In genomic region chr16:57784334-57784733, GRCh38 we compare ENCODE assay signal across 26 cellular contexts.
"Had no signal": no experiment of that assay in that cellular context is flagged by ENCODE, and none has a peak within 500 bp of the region (broad histone marks: within the 10 kb centered on the region; RNA-seq: fewer than 3 reads in every experiment).

No MANE protein-coding gene starts in this region.

- H3K27me3 Mint-ChIP-seq: central memory CD8-positive, alpha-beta T cell; dendritic cell treated with granulocyte-macrophage colony-stimulating factor and Interleukin-4, amounts not matched to agents 40 ng/mL and 50 ng/mL, for 4 days; naive thymus-derived CD8-positive, alpha-beta T cell; type B pancreatic cell had no signal

- H3K4me1 ChIP-seq: colonic mucosa, parathyroid adenoma, tibial artery had no signal

- H3K4me3 Mint-ChIP-seq: central memory CD8-positive, alpha-beta T cell; dendritic cell treated with granulocyte-macrophage colony-stimulating factor and Interleukin-4, amounts not matched to agents 40 ng/mL and 50 ng/mL, for 4 days; naive thymus-derived CD8-positive, alpha-beta T cell; stimulated activated effector memory CD8-positive, alpha-beta T cell treated with anti-CD3 and anti-CD28 coated beads, Interleukin-12 subunit alpha, Interleukin-12 subunit beta, amount 100 ng/mL, for 72 hours; type B pancreatic cell had no signal

- H3K27ac ChIP-seq: colonic mucosa, esophagus squamous epithelium, heart right ventricle, lower lobe of right lung, parathyroid adenoma, right atrium auricular region, sigmoid colon, stomach, testis, tibial artery had no signal

- ATAC-seq: heart right ventricle; left ventricle myocardium superior; lower lobe of right lung; naive thymus-derived CD8-positive, alpha-beta T cell; stimulated activated effector memory CD8-positive, alpha-beta T cell treated with anti-CD3 and anti-CD28 coated beads, Interleukin-12 subunit alpha, Interleukin-12 subunit beta, amount 100 ng/mL, for 72 hours had no signal

- H3K9me3 ChIP-seq: colonic mucosa, esophagus squamous epithelium, heart right ventricle, lower lobe of right lung, right atrium auricular region, sigmoid colon, stomach, testis, tibial artery had no signal

- H3K4me1 Mint-ChIP-seq: central memory CD8-positive, alpha-beta T cell; stimulated activated effector memory CD8-positive, alpha-beta T cell treated with anti-CD3 and anti-CD28 coated beads, Interleukin-12 subunit alpha, Interleukin-12 subunit beta, amount 100 ng/mL, for 72 hours had no signal

- H3K27ac Mint-ChIP-seq: dendritic cell treated with granulocyte-macrophage colony-stimulating factor and Interleukin-4, amounts not matched to agents 40 ng/mL and 50 ng/mL, for 4 days; progenitor cell of endocrine pancreas; stimulated activated effector memory CD8-positive, alpha-beta T cell treated with anti-CD3 and anti-CD28 coated beads, Interleukin-12 subunit alpha, Interleukin-12 subunit beta, amount 100 ng/mL, for 72 hours; type B pancreatic cell had no signal

- DNase-seq: colonic mucosa; effector CD8-positive, alpha-beta T cell; erythroblast; esophagus squamous epithelium; foreskin melanocyte; glutamatergic neuron; heart right ventricle; hippocampal formation; left ventricle myocardium superior; naive thymus-derived CD8-positive, alpha-beta T cell; occipital lobe; sigmoid colon; stimulated activated CD4-positive, alpha-beta T cell treated with anti-CD3 and anti-CD28 coated beads, Interleukin-2, amount 100 ng/mL, for 24 hours; stimulated activated CD4-positive, alpha-beta T cell treated with anti-CD3 and anti-CD28 coated beads, Interleukin-4, amount 100 ng/mL, for 24 hours; stimulated activated naive CD4-positive, alpha-beta T cell treated with Interleukin-2 at 50 U/mL for 16 hours; stomach; testis had no signal

- H3K9ac ChIP-seq: parathyroid adenoma had no signal

- H3K36me3 ChIP-seq: colonic mucosa had no signal

- H3K27me3 ChIP-seq: colonic mucosa, esophagus squamous epithelium, heart right ventricle, right atrium auricular region, sigmoid colon, stomach, testis, tibial artery had no signal

- H3K4me3 ChIP-seq: colonic mucosa, esophagus squamous epithelium, heart right ventricle, lower lobe of right lung, right atrium auricular region, sigmoid colon, stomach, testis, tibial artery had no signal

- H3K36me3 Mint-ChIP-seq: naive thymus-derived CD8-positive, alpha-beta T cell; stimulated activated effector memory CD8-positive, alpha-beta T cell treated with anti-CD3 and anti-CD28 coated beads, Interleukin-12 subunit alpha, Interleukin-12 subunit beta, amount 100 ng/mL, for 72 hours; type B pancreatic cell had no signal

- H3K9me3 Mint-ChIP-seq: central memory CD8-positive, alpha-beta T cell; dendritic cell treated with granulocyte-macrophage colony-stimulating factor and Interleukin-4, amounts not matched to agents 40 ng/mL and 50 ng/mL, for 4 days; naive thymus-derived CD8-positive, alpha-beta T cell; stimulated activated effector memory CD8-positive, alpha-beta T cell treated with anti-CD3 and anti-CD28 coated beads, Interleukin-12 subunit alpha, Interleukin-12 subunit beta, amount 100 ng/mL, for 72 hours; type B pancreatic cell had no signal

- H2AFZ ChIP-seq: parathyroid adenoma had no signal
